Comparison of ENCODE assay signal across 11 cellular contexts in genomic region chr1:203314025-203314759, GRCh38. TPM values are rescaled to one million over a fixed set of nuclear protein-coding genes. Genes with fewer than 3 reads are reported as not detected.
A peak's percentile ranks its signal among the peaks of the same experiment; 100 is the strongest.
DNase-seq lines count a peak whose midpoint lies in the region; ATAC-seq, FAIRE-seq and TF ChIP-seq lines count a peak whose summit lies in the region.
"Not testable (repeated sequence)": the region's sequence is repeated elsewhere in the genome, so short reads cannot be mapped to it uniquely, and the experiment has no call there.
"Had no signal": no experiment of that assay in that cellular context is flagged by ENCODE, and none has a peak within 500 bp of the region (broad histone marks: within the 10 kb centered on the region; RNA-seq: fewer than 3 reads in every experiment).

No MANE protein-coding gene starts in this region.

- not testable (repeated sequence) for H3K79me2 ChIP-seq in OCI-LY1 (ENCODE audit: insufficient read depth, low read length); K562 (ENCODE audit: control insufficient read depth, insufficient read depth, low read length)

- H3K4me3 ChIP-seq in CD4-positive, CD25-positive, alpha-beta regulatory T cell (ENCODE audit: low read depth, low read length); OCI-LY1 (ENCODE audit: low read depth, low read length, poor library complexity, severe bottlenecking); K562; naive thymus-derived CD4-positive, alpha-beta T cell (ENCODE audit: low read length): not testable (repeated sequence)

- not testable (repeated sequence) for H3K9me2 ChIP-seq in OCI-LY1 (ENCODE audit: low read depth, low read length)

- in situ Hi-C loops in K562 (cut with MboI) = not testable (repeated sequence)

- peak overlapping the region in 3 of 4 donors; percentile 35 to 59 (median 42) for H3K4me3 Mint-ChIP-seq in CD4-positive, CD25-positive, alpha-beta regulatory T cell
- not testable (repeated sequence) for H3K4me3 Mint-ChIP-seq in activated CD8-positive, alpha-beta T cell treated with anti-CD3 and anti-CD28 coated beads for 36 hours; naive thymus-derived CD4-positive, alpha-beta T cell; progenitor cell of endocrine pancreas (ENCODE audit: low read depth); type B pancreatic cell

- H3K27ac ChIP-seq in CD4-positive, CD25-positive, alpha-beta regulatory T cell (ENCODE audit: insufficient read depth, low read length, poor library complexity, severe bottlenecking); K562 (ENCODE audit: extremely low read depth, low read depth, low read length); naive thymus-derived CD4-positive, alpha-beta T cell (ENCODE audit: low read depth, low read length): not testable (repeated sequence)
- peak overlapping the region; percentile 99 for H3K27ac ChIP-seq in OCI-LY1 (ENCODE audit: low read depth, low read length, poor library complexity, severe bottlenecking)

- peaks cover 37% of the 10 kb centered on the region for H3F3A ChIP-seq in OCI-LY1 (ENCODE audit: insufficient read depth, low read length)

- not testable (repeated sequence) for TF ChIP-seq CTCF in OCI-LY1 (IDR thresholded peaks at IDR 0.05; ENCODE audit: low read length); activated CD8-positive, alpha-beta T cell treated with anti-CD3 and anti-CD28 coated beads for 36 hours (IDR thresholded peaks at IDR 0.05); K562 (IDR thresholded peaks at IDR 0.05 in 2 of 3, conservative IDR thresholded peaks at IDR 0.05 in 1 of 3; ENCODE audit: insufficient read depth in 2 of 3, low read depth in 1 of 3, low read length in 3 of 3); progenitor cell of endocrine pancreas (IDR thresholded peaks at IDR 0.05; ENCODE audit: unreplicated experiment); type B pancreatic cell (conservative IDR thresholded peaks at IDR 0.05)

- H3K27me3 ChIP-seq in CD4-positive, CD25-positive, alpha-beta regulatory T cell (ENCODE audit: control insufficient read depth, insufficient read depth, low read length); OCI-LY1 (ENCODE audit: insufficient read depth, low read length); K562 (ENCODE audit: control insufficient read depth in 2 of 2, insufficient read depth in 2 of 2, low read length in 2 of 2); naive thymus-derived CD4-positive, alpha-beta T cell (ENCODE audit: control insufficient read depth in 2 of 2, insufficient read depth in 2 of 2, low read length in 2 of 2): not testable (repeated sequence)

- H3K9me3 Mint-ChIP-seq in CD4-positive, CD25-positive, alpha-beta regulatory T cell; activated CD8-positive, alpha-beta T cell treated with anti-CD3 and anti-CD28 coated beads for 36 hours; naive thymus-derived CD4-positive, alpha-beta T cell; progenitor cell of endocrine pancreas (ENCODE audit: low read depth); type B pancreatic cell: not testable (repeated sequence)

- CTCF ChIA-PET in activated CD8-positive, alpha-beta T cell treated with anti-CD3 and anti-CD28 coated beads for 36 hours (lab: Charles Lee) = interaction anchor here (9.7 kb wide), 1 partner anchor 44 kb away, joined by 237 read pairs; no protein-coding TSS in a partner anchor
- CTCF ChIA-PET in K562 (lab: Yijun Ruan, JAX; ENCODE audit: low intra/inter-chr PET ratio) = not testable (repeated sequence)
- CTCF ChIA-PET in naive thymus-derived CD4-positive, alpha-beta T cell (lab: Charles Lee) = interaction anchor here (2.6 to 9.3 kb wide), 2 partner anchors 12 to 25 kb away, joined by 14 to 160 read pairs; no protein-coding TSS in a partner anchor

- TF ChIP-seq POLR2A in K562 (conservative IDR thresholded peaks at IDR 0.05) = not testable (repeated sequence)

- DNase-seq in CD4-positive, CD25-positive, alpha-beta regulatory T cell; activated CD8-positive, alpha-beta T cell treated with anti-CD3 and anti-CD28 coated beads for 36 hours; K562 (ENCODE audit: extremely low read depth in 1 of 4, low spot score in 3 of 4); naive thymus-derived CD4-positive, alpha-beta T cell; progenitor cell of endocrine pancreas (ENCODE audit: low spot score, unreplicated experiment); type B pancreatic cell (ENCODE audit: extremely low spot score, unreplicated experiment): not testable (repeated sequence)

- H3K27ac Mint-ChIP-seq in CD4-positive, CD25-positive, alpha-beta regulatory T cell = peak overlapping the region in 1 of 3 donors; percentile 67
- peak overlapping the region; percentile 25 for H3K27ac Mint-ChIP-seq in activated CD8-positive, alpha-beta T cell treated with anti-CD3 and anti-CD28 coated beads for 36 hours
- peak overlapping the region in 8 of 9 donors; percentile 23 to 81 (median 59) for H3K27ac Mint-ChIP-seq in naive thymus-derived CD4-positive, alpha-beta T cell
- H3K27ac Mint-ChIP-seq in progenitor cell of endocrine pancreas (peak overlapping the region; percentile 51), type B pancreatic cell (peak overlapping the region; percentile 82)

- H3K9ac ChIP-seq in OCI-LY1 (ENCODE audit: low read length); K562 (ENCODE audit: insufficient read depth in 1 of 2, low read depth in 2 of 2, low read length in 2 of 2): not testable (repeated sequence)

- not testable (repeated sequence) for FAIRE-seq in K562 (lab: Jason Lieb, UNC)

- H3K36me3 ChIP-seq in CD4-positive, CD25-positive, alpha-beta regulatory T cell (ENCODE audit: control insufficient read depth, insufficient read depth, low read length) = peaks cover 17% of the 10 kb centered on the region
- peaks cover 14% of the 10 kb centered on the region for H3K36me3 ChIP-seq in OCI-LY1 (ENCODE audit: insufficient read depth, low read length)
- not testable (repeated sequence) for H3K36me3 ChIP-seq in K562 (ENCODE audit: control insufficient read depth, insufficient read depth, low read length)
- H3K36me3 ChIP-seq in naive thymus-derived CD4-positive, alpha-beta T cell (ENCODE audit: control insufficient read depth in 2 of 3, insufficient read depth in 3 of 3, low read length in 3 of 3) = peaks cover 0 to 18% (median 0%) of the 10 kb centered on the region in 3 experiments

- H3K9me3 ChIP-seq in CD4-positive, CD25-positive, alpha-beta regulatory T cell (ENCODE audit: control insufficient read depth in 2 of 2, low read length in 2 of 2); OCI-LY1 (ENCODE audit: low read length); K562 (replicated peaks; ENCODE audit: control insufficient read depth, insufficient read depth, low read depth, low read length); naive thymus-derived CD4-positive, alpha-beta T cell (ENCODE audit: control insufficient read depth in 2 of 3, low read length in 3 of 3): not testable (repeated sequence)

- peaks cover 28% of the 10 kb centered on the region for H3K36me3 Mint-ChIP-seq in CD4-positive, CD25-positive, alpha-beta regulatory T cell
- H3K36me3 Mint-ChIP-seq in activated CD8-positive, alpha-beta T cell treated with anti-CD3 and anti-CD28 coated beads for 36 hours (ENCODE audit: low read depth) = peaks cover 30% of the 10 kb centered on the region
- H3K36me3 Mint-ChIP-seq in naive thymus-derived CD4-positive, alpha-beta T cell = peaks cover 0 to 36% (median 17%) of the 10 kb centered on the region in 5 donors
- peaks cover 13% of the 10 kb centered on the region for H3K36me3 Mint-ChIP-seq in progenitor cell of endocrine pancreas (ENCODE audit: insufficient read depth)
- not testable (repeated sequence) for H3K36me3 Mint-ChIP-seq in type B pancreatic cell

- WGBS in K562 (ENCODE audit: insufficient coverage, low coverage, missing lambda C conversion rate) = 40% methylated on average over 3 of the region's 4 CpGs

- BruUV-seq in K562 (replicated peaks; lab: Mats Ljungman, UMichigan) = not testable (repeated sequence)

- not testable (repeated sequence) for TF ChIP-seq EP300 in K562 (IDR thresholded peaks at IDR 0.05; ENCODE audit: low read length)

- not testable (repeated sequence) for H3K27me3 Mint-ChIP-seq in CD4-positive, CD25-positive, alpha-beta regulatory T cell; activated CD8-positive, alpha-beta T cell treated with anti-CD3 and anti-CD28 coated beads for 36 hours; naive thymus-derived CD4-positive, alpha-beta T cell; progenitor cell of endocrine pancreas; type B pancreatic cell

- H4K20me1 ChIP-seq in OCI-LY1 (ENCODE audit: insufficient read depth, low read length); K562 (replicated peaks; ENCODE audit: control insufficient read depth, insufficient read depth, low read length): not testable (repeated sequence)

- H3K4me1 Mint-ChIP-seq in CD4-positive, CD25-positive, alpha-beta regulatory T cell = peaks cover 27 to 77% (median 55%) of the 10 kb centered on the region in 4 donors
- H3K4me1 Mint-ChIP-seq in activated CD8-positive, alpha-beta T cell treated with anti-CD3 and anti-CD28 coated beads for 36 hours (ENCODE audit: low read depth) = peaks cover 43% of the 10 kb centered on the region
- H3K4me1 Mint-ChIP-seq in naive thymus-derived CD4-positive, alpha-beta T cell = peaks cover 45 to 73% (median 70%) of the 10 kb centered on the region in 7 donors
- peaks cover 26% of the 10 kb centered on the region for H3K4me1 Mint-ChIP-seq in progenitor cell of endocrine pancreas (ENCODE audit: low read depth)
- peaks cover 18% of the 10 kb centered on the region for H3K4me1 Mint-ChIP-seq in type B pancreatic cell (ENCODE audit: unreplicated experiment)

- not testable (repeated sequence) for H3K9me1 ChIP-seq in K562 (ENCODE audit: control insufficient read depth, insufficient read depth, low read length)

- POLR2A ChIA-PET in activated CD8-positive, alpha-beta T cell treated with anti-CD3 and anti-CD28 coated beads for 36 hours (lab: Charles Lee); K562 (lab: Yijun Ruan, JAX): not testable (repeated sequence)
- POLR2A ChIA-PET in naive thymus-derived CD4-positive, alpha-beta T cell (lab: Charles Lee) = interaction anchor here (6.3 to 24.2 kb wide), 5 partner anchors 5 to 32 kb away, joined by 73 to 1812 read pairs (median 1016); partner anchors contain the start of gene BTG2

- ATAC-seq in CD4-positive, CD25-positive, alpha-beta regulatory T cell (ENCODE audit: low read depth in 2 of 2); activated CD8-positive, alpha-beta T cell treated with anti-CD3 and anti-CD28 coated beads for 36 hours; K562; naive thymus-derived CD4-positive, alpha-beta T cell: not testable (repeated sequence)

- intact Hi-C loops in activated CD8-positive, alpha-beta T cell treated with anti-CD3 and anti-CD28 coated beads for 36 hours (cut with micrococcal nuclease); K562 (cut with micrococcal nuclease); naive thymus-derived CD4-positive, alpha-beta T cell (cut with micrococcal nuclease): not testable (repeated sequence)

- peaks cover 32% of the 10 kb centered on the region for H3K4me1 ChIP-seq in CD4-positive, CD25-positive, alpha-beta regulatory T cell (ENCODE audit: control insufficient read depth, insufficient read depth, low read length, poor library complexity, severe bottlenecking)
- H3K4me1 ChIP-seq in OCI-LY1 (ENCODE audit: insufficient read depth, low read length, severe bottlenecking) (peaks cover 79% of the 10 kb centered on the region), K562 (replicated peaks in 1 of 2; ENCODE audit: control insufficient read depth in 2 of 2, insufficient read depth in 2 of 2, low read length in 2 of 2) (peaks cover 27 to 39% of the 10 kb centered on the region in 2 experiments)
- peaks cover 11 to 25% of the 10 kb centered on the region in 2 donors for H3K4me1 ChIP-seq in naive thymus-derived CD4-positive, alpha-beta T cell (ENCODE audit: control insufficient read depth in 2 of 2, insufficient read depth in 2 of 2, low read length in 2 of 2)

- not testable (repeated sequence) for H3K4me2 ChIP-seq in OCI-LY1 (ENCODE audit: low read length); K562 (ENCODE audit: insufficient read depth, low read length)

- not testable (repeated sequence) for H2AFZ ChIP-seq in OCI-LY1 (ENCODE audit: low read length); K562 (ENCODE audit: low read depth, low read length)

- TF ChIP-seq RAD21 in K562 (CRISPR knock-in tag; conservative IDR thresholded peaks at IDR 0.05 in 1 of 2, IDR thresholded peaks at IDR 0.05 in 1 of 2) = not testable (repeated sequence)

RNA-seq across cellular contexts. Expression of gene BTG2, which starts 8.9 kb away (rescaled TPM):
- 1,002 TPM for total RNA-seq in CD4-positive, CD25-positive, alpha-beta regulatory T cell
- 100 to 1,000 TPM; 153 to 176 (median 165) TPM for polyA plus RNA-seq in CD4-positive, CD25-positive, alpha-beta regulatory T cell
- 100 to 1,000 TPM; 115 TPM for total RNA-seq in activated CD8-positive, alpha-beta T cell treated with anti-CD3 and anti-CD28 coated beads for 36 hours
- total RNA-seq in K562 (2011; cell fraction: chromatin; rRNA removed; ENCODE audit: low replicate concordance) = 20.8 and 48.4 TPM in 2 replicates
- 32.6 and 48.7 TPM in 2 replicates for total RNA-seq in K562 (2011; cell fraction: nucleolus; rRNA removed)
- 41.1 and 65.7 TPM in 2 replicates for total RNA-seq in K562 (2011; cell fraction: nucleoplasm; rRNA removed)
- total RNA-seq in K562 (2014; rRNA removed) (8.7 and 11.3 TPM in 2 replicates), K562 (2014; rRNA removed; fragmentation: Illumina TruSeq; extraction: Trizol) (5.8 and 7.2 TPM in 2 replicates), K562 (2015; rRNA removed; fragmentation: Illumina TruSeq; extraction: Trizol) (2.6 and 2.9 TPM in 2 replicates), K562 (2021) (9.6 and 11.5 TPM in 2 replicates), progenitor cell of endocrine pancreas (103 and 110 TPM in 2 replicates), type B pancreatic cell (ENCODE audit: low replicate concordance) (49.8 and 147 TPM in 2 replicates)
- polyA plus RNA-seq in K562 (2011; rRNA removed) (29.7 and 41.9 TPM in 2 replicates), K562 (2014; fragmentation: Illumina TruSeq; extraction: Trizol) (9.4 and 12.2 TPM in 2 replicates), K562 (2014; fragmentation: Nextera tagmentation; extraction: Ambion mirVana) (1 to 10 TPM; 2.3 to 3.8 TPM), K562 (2014; rRNA removed) (10.1 and 12.7 TPM in 2 replicates)
- polyA plus RNA-seq in K562 (2011; cell fraction: cytosol; rRNA removed) = 33.8 and 79.9 TPM in 2 replicates
- 25.8 and 51.6 TPM in 2 replicates for polyA plus RNA-seq in K562 (2011; cell fraction: nucleus; rRNA removed)
- polyA plus RNA-seq in K562 (2012) = 6.2 and 11.0 TPM in 2 replicates
- 18.7 and 24.3 TPM in 2 replicates for polyA minus RNA-seq in K562 (2011; rRNA and poly(A)+ RNA removed)
- 12.4 and 25.9 TPM in 2 replicates for polyA minus RNA-seq in K562 (2011; cell fraction: cytosol; rRNA and poly(A)+ RNA removed)
- polyA minus RNA-seq in K562 (2011; cell fraction: nucleus; rRNA and poly(A)+ RNA removed) = 23.1 and 23.3 TPM in 2 replicates
- total RNA-seq in naive thymus-derived CD4-positive, alpha-beta T cell = 100 to 1,000 TPM; 141 to 654 (median 241) TPM
- 100 to 1,000 TPM; 118 to 211 TPM for polyA plus RNA-seq in naive thymus-derived CD4-positive, alpha-beta T cell

RNA-seq across cellular contexts. Expression of gene FMOD, which starts 36.7 kb away (rescaled TPM):
- not detected for total RNA-seq in CD4-positive, CD25-positive, alpha-beta regulatory T cell
- polyA plus RNA-seq in CD4-positive, CD25-positive, alpha-beta regulatory T cell = not detected
- 1 to 10 TPM; 1.4 to 2.4 TPM for total RNA-seq in activated CD8-positive, alpha-beta T cell treated with anti-CD3 and anti-CD28 coated beads for 36 hours
- not detected in 2 replicates for total RNA-seq in K562 (2011; cell fraction: chromatin; rRNA removed; ENCODE audit: low replicate concordance)
- not detected in 2 replicates for total RNA-seq in K562 (2011; cell fraction: nucleolus; rRNA removed)
- total RNA-seq in K562 (2011; cell fraction: nucleoplasm; rRNA removed) = not detected in 2 replicates
- total RNA-seq in K562 (2014; rRNA removed) (not detected in 2 replicates), K562 (2014; rRNA removed; fragmentation: Illumina TruSeq; extraction: Trizol) (not detected in 2 replicates), K562 (2015; rRNA removed; fragmentation: Illumina TruSeq; extraction: Trizol) (not detected in 2 replicates), K562 (2021) (0.13 and 0.20 TPM in 2 replicates), progenitor cell of endocrine pancreas (2.5 and 3.1 TPM in 2 replicates), type B pancreatic cell (ENCODE audit: low replicate concordance) (3.9 and 8.3 TPM in 2 replicates)
- polyA plus RNA-seq in K562 (2011; rRNA removed) (0.03 TPM in 1 of 2 replicates, not detected in the other), K562 (2014; fragmentation: Illumina TruSeq; extraction: Trizol) (not detected in 2 replicates), K562 (2014; fragmentation: Nextera tagmentation; extraction: Ambion mirVana) (under 1 TPM in 1 of 2 experiments, not detected in 1; 0.03 TPM), K562 (2014; rRNA removed) (not detected in 2 replicates)
- polyA plus RNA-seq in K562 (2011; cell fraction: cytosol; rRNA removed) = 0.01 and 0.04 TPM in 2 replicates
- not detected in 2 replicates for polyA plus RNA-seq in K562 (2011; cell fraction: nucleus; rRNA removed)
- 0.30 TPM in 1 of 2 replicates, not detected in the other for polyA plus RNA-seq in K562 (2012)
- polyA minus RNA-seq in K562 (2011; rRNA and poly(A)+ RNA removed) = not detected in 2 replicates
- not detected in 2 replicates for polyA minus RNA-seq in K562 (2011; cell fraction: cytosol; rRNA and poly(A)+ RNA removed)
- not detected in 2 replicates for polyA minus RNA-seq in K562 (2011; cell fraction: nucleus; rRNA and poly(A)+ RNA removed)
- not detected for total RNA-seq in naive thymus-derived CD4-positive, alpha-beta T cell
- polyA plus RNA-seq in naive thymus-derived CD4-positive, alpha-beta T cell = not detected
- total RNA-seq: G401, H9, HepG2 had no signal
- polyA plus RNA-seq: CD8-positive, alpha-beta memory T cell had no signal
